In the genomic region with DNA sequence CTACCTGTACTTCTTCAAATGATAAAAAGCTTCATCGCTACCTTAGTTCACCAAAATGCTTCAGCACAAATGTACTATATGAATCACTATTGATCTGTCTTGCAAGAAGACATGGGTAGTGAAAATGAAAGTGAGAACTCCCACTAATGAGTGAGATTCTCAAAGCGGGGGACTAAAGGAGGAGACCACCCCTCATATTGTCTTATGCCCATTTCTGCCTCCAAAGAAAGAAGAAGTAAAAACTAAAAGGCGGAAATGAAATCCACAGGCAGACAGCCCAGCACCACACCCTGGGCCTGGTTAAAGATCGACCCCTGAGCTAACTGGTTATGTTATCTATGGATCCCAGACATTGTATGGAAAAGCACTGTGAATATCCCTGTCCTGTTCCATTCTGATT, we compare ENCODE assay signal across 8 cellular contexts. TPM values are rescaled to one million over a fixed set of nuclear protein-coding genes. Genes with fewer than 3 reads are reported as not detected.
"Had no signal": no experiment of that assay in that cellular context is flagged by ENCODE, and none has a peak within 500 bp of the region (broad histone marks: within the 10 kb centered on the region; RNA-seq: fewer than 3 reads in every experiment).

No MANE protein-coding gene starts in this region.

RNA-seq across cellular contexts. Expression of a gene that starts 9.7 kb away (rescaled TPM):
- total RNA-seq: LHCN-M2; MCF 10A; NCI-H460; OCI-LY7; PC-3; SJCRH30; SK-MEL-5; T-helper 1 cell treated with Interleukin-12 subunit alpha and Interleukin-12 subunit beta and Interleukin-4 antibody, amounts not matched to agents 30 ng/mL and 1 ng/mL, for 36 hours had no signal

RNA-seq across cellular contexts. Expression of a gene that starts 50.4 kb away (rescaled TPM):
- total RNA-seq: LHCN-M2; MCF 10A; NCI-H460; OCI-LY7; PC-3; SJCRH30; SK-MEL-5; T-helper 1 cell treated with Interleukin-12 subunit alpha and Interleukin-12 subunit beta and Interleukin-4 antibody, amounts not matched to agents 30 ng/mL and 1 ng/mL, for 36 hours had no signal
